In genomic region chr11:79461144-79461543, GRCh38 we compare ENCODE assay signal across 8 cellular contexts. TPM values are rescaled to one million over a fixed set of nuclear protein-coding genes. Genes with fewer than 3 reads are reported as not detected.
A peak's percentile ranks its signal among the peaks of the same experiment; 100 is the strongest.
DNase-seq lines count a peak whose midpoint lies in the region; ATAC-seq and TF ChIP-seq lines count a peak whose summit lies in the region.

No MANE protein-coding gene starts in this region.

- no peaks in the 10 kb centered on the region for H3K9me3 Mint-ChIP-seq in GM23338

- H3K9me3 ChIP-seq in testis = no peaks in the 10 kb centered on the region

- ATAC-seq in GM23338 (peak; percentile 93), GM21529 (IDR thresholded peaks at IDR 0.05; ENCODE audit: unreplicated experiment) (no peak)

- no peak overlapping the region for H3K4me3 ChIP-seq in GM23338
- H3K4me3 ChIP-seq in testis = no peak overlapping the region

- no peak overlapping the region for H3K4me3 Mint-ChIP-seq in GM23338

- H2AFZ ChIP-seq in GM23338 = no peak overlapping the region

- TF ChIP-seq POLR2A in testis (IDR thresholded peaks at IDR 0.05) = no peak

- TF ChIP-seq CTCF in GM23338 (conservative IDR thresholded peaks at IDR 0.05; ENCODE audit: low read depth in 2 of 2) = peak; percentile 75 to 80
- peak; percentile 23 to 57 (median 42) for TF ChIP-seq CTCF in testis (IDR thresholded peaks at IDR 0.05)

- H3K36me3 ChIP-seq in GM23338 (ENCODE audit: insufficient read depth) = no peaks in the 10 kb centered on the region
- H3K36me3 ChIP-seq in testis (ENCODE audit: low read depth, missing control alignments) = no peaks in the 10 kb centered on the region

- peak; percentile 2 for DNase-seq in Caki2 (ENCODE audit: low read depth)
- peak; percentile 71 for DNase-seq in GM23338 (ENCODE audit: low spot score)
- DNase-seq in OCI-M1 (lab: John Stamatoyannopoulos, UW) = peak; percentile 76
- DNase-seq in globus pallidus (ENCODE audit: low spot score) = peak; percentile 18
- DNase-seq in testis = peak; percentile 64
- DNase-seq in ecto neural progenitor cell (ENCODE audit: low spot score) = no peak
- DNase-seq in posterior cingulate gyrus = no peak

- intact Hi-C loops in testis (cut with DNase I; ENCODE audit: low total_unique reads) (no loop called here), posterior cingulate gyrus (cut with DNase I) (no loop called here)

- H4K20me1 ChIP-seq in GM23338 (replicated peaks; ENCODE audit: insufficient read depth) = no peaks in the 10 kb centered on the region

- no peak overlapping the region for H3K27ac ChIP-seq in GM23338 (ENCODE audit: low read depth)
- no peak overlapping the region for H3K27ac ChIP-seq in testis

- H3K36me3 Mint-ChIP-seq in GM23338 (ENCODE audit: low read depth) = no peaks in the 10 kb centered on the region

- in situ Hi-C loops in Caki2 (cut with HindIII; ENCODE audit: low pct_unique_long_range_greater_than_20kb, low sequenced_read_pairs) = no loop called here

- no peaks in the 10 kb centered on the region for H3F3A ChIP-seq in GM23338 (replicated peaks; ENCODE audit: low read depth)

- H3K9me2 ChIP-seq in GM23338 (ENCODE audit: insufficient read depth) = no peaks in the 10 kb centered on the region

- H3K4me1 Mint-ChIP-seq in GM23338 = peaks cover 15% of the 10 kb centered on the region

- no peaks in the 10 kb centered on the region for H3K79me2 ChIP-seq in GM23338 (replicated peaks; ENCODE audit: insufficient read depth)

- H3K4me2 ChIP-seq in GM23338 = no peak overlapping the region

- no peaks in the 10 kb centered on the region for H3K27me3 Mint-ChIP-seq in GM23338 (ENCODE audit: insufficient read depth, low read depth, poor library complexity)

- 52 to 61% methylated on average over 2 of the region's 2 CpGs for WGBS in testis, 2 donors

- H3K27me3 ChIP-seq in GM23338 (ENCODE audit: insufficient read depth) = no peaks in the 10 kb centered on the region
- H3K27me3 ChIP-seq in testis = no peaks in the 10 kb centered on the region

- peaks cover 5% of the 10 kb centered on the region; the same call in 1 of the 2 replicates for H3K4me1 ChIP-seq in GM23338 (ENCODE audit: insufficient read depth)
- H3K4me1 ChIP-seq in testis = no peaks in the 10 kb centered on the region

- no peak overlapping the region for H3K27ac Mint-ChIP-seq in GM23338

TF ChIP-seq in GM23338, 12 proteins besides CTCF, POLR2A, EP300 and RAD21:
- TF ChIP-seq ZNF462 (CRISPR knock-in tag; IDR thresholded peaks at IDR 0.05) = 0 out of 2 replicates have a peak, but pooled peaks have one; percentile 25
- no peak for TF ChIP-seq ZNF114 (CRISPR knock-in tag; IDR thresholded peaks at IDR 0.05)
- TF ChIP-seq STAT1 (IDR thresholded peaks at IDR 0.05; ENCODE audit: unreplicated experiment) = no peak
- no peak for TF ChIP-seq POLR2AphosphoS5 (IDR thresholded peaks at IDR 0.05; ENCODE audit: low read depth)

RNA-seq across cellular contexts. Expression of gene TENM4, which starts 20.3 kb away (rescaled TPM):
- 0.17 and 0.70 TPM in 2 replicates for total RNA-seq in Caki2 (2014; rRNA removed; shearing (Covaris generic); ENCODE audit: low replicate concordance)
- 2.5 and 7.3 TPM in 2 replicates for total RNA-seq in GM23338 (2014; rRNA removed; shearing (Covaris generic))
- polyA plus RNA-seq in GM23338 (2016; fragmentation: Nextera tagmentation; extraction: Ambion mirVana) (5.0 and 7.3 TPM in 2 replicates), testis (ENCODE audit: insufficient read depth, low read depth, low replicate concordance) (10.6 TPM)
- total RNA-seq in testis = 10 to 100 TPM; 11.4 to 17.9 TPM

Comparison
In these comparisons a context has a peak if more than half of its experiments do, and no peak if none do; other contexts are left out.
1. DNase-seq: peak in Caki2 (single experiment), GM23338 (single experiment), OCI-M1 (single experiment), globus pallidus (single experiment) and testis (single experiment); none in ecto neural progenitor cell (single experiment) and posterior cingulate gyrus (0 of 10).